In the genomic region with DNA sequence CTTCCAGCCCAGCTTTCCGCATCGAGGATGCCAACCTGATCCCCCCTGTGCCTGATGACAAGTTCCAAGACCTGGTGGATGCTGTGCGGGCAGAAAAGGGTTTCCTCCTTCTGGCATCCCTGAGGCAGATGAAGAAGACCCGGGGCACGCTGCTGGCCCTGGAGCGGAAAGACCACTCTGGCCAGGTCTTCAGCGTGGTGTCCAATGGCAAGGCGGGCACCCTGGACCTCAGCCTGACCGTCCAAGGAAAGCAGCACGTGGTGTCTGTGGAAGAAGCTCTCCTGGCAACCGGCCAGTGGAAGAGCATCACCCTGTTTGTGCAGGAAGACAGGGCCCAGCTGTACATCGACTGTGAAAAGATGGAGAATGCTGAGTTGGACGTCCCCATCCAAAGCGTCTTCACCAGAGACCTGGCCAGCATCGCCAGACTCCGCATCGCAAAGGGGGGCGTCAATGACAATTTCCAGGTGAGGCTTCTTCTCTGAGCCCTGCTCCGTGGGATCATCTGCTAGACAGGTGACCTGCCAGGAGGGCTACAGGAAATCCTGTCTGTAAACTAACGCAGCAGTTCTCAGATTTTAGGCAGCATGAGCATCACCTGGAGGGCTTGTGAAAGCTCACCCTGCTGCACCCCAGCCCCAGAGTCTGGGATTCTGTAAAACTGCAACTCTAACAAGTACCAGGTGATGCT, we compare ENCODE assay signal across 9 cellular contexts. TPM values are rescaled to one million over a fixed set of nuclear protein-coding genes. Genes with fewer than 3 reads are reported as not detected.
A peak's percentile ranks its signal among the peaks of the same experiment; 100 is the strongest.
DNase-seq lines count a peak whose midpoint lies in the region; ATAC-seq and TF ChIP-seq lines count a peak whose summit lies in the region.
"Had no signal": no experiment of that assay in that cellular context is flagged by ENCODE, and none has a peak within 500 bp of the region (broad histone marks: within the 10 kb centered on the region; RNA-seq: fewer than 3 reads in every experiment).

No MANE protein-coding gene starts in this region.

- no peaks in the 10 kb centered on the region for H3K9me3 Mint-ChIP-seq in endodermal cell
- H3K9me3 Mint-ChIP-seq in activated CD4-positive, alpha-beta T cell treated with anti-CD3 and anti-CD28 coated beads for 36 hours (ENCODE audit: low read depth): no peaks in the 10 kb centered on the region

- no peaks in the 10 kb centered on the region for H3K27me3 ChIP-seq in endodermal cell (ENCODE audit: control insufficient read depth, insufficient read depth, low read length, poor library complexity, severe bottlenecking)
- no peaks in the 10 kb centered on the region for H3K27me3 ChIP-seq in lung (ENCODE audit: control insufficient read depth, insufficient read depth)
- H3K27me3 ChIP-seq in tibial artery: no peaks in the 10 kb centered on the region

- intact Hi-C loops in tibial artery (cut with DNase I; ENCODE audit: low total_unique reads): loop anchor here (1.0 to 10.0 kb wide), 4 partner anchors 172 to 874 kb away; no protein-coding TSS in a partner anchor
- intact Hi-C loops in activated CD4-positive, alpha-beta T cell treated with anti-CD3 and anti-CD28 coated beads for 36 hours (cut with DNase I, micrococcal nuclease): loop anchor here (2.0 to 5.0 kb wide), 7 partner anchors 105 to 875 kb away; no protein-coding TSS in a partner anchor

- peaks cover 21% of the 10 kb centered on the region for H3K4me1 Mint-ChIP-seq in endodermal cell
- peaks cover 13% of the 10 kb centered on the region for H3K4me1 Mint-ChIP-seq in activated CD4-positive, alpha-beta T cell treated with anti-CD3 and anti-CD28 coated beads for 36 hours

- CTCF ChIA-PET in activated CD4-positive, alpha-beta T cell treated with anti-CD3 and anti-CD28 coated beads for 36 hours (lab: Charles Lee): interaction anchor here (0.6 to 3.8 kb wide), 13 partner anchors 9 to 1204 kb away, joined by 3 to 37 read pairs (median 3); no protein-coding TSS in a partner anchor

- H3K4me1 ChIP-seq in endodermal cell (ENCODE audit: control insufficient read depth, insufficient read depth, low read length) (peaks cover 3% of the 10 kb centered on the region), lung (ENCODE audit: control insufficient read depth in 2 of 2, insufficient read depth in 2 of 2, low read length in 2 of 2) (peaks cover 0 to 4% of the 10 kb centered on the region in 2 donors), tibial artery (peaks cover 0 to 70% (median 31%) of the 10 kb centered on the region in 4 donors)

- H3K27ac Mint-ChIP-seq in endodermal cell: no peak overlapping the region
- no peak overlapping the region for H3K27ac Mint-ChIP-seq in activated CD4-positive, alpha-beta T cell treated with anti-CD3 and anti-CD28 coated beads for 36 hours

- H3K27me3 Mint-ChIP-seq in endodermal cell (ENCODE audit: insufficient read depth): peaks cover 25% of the 10 kb centered on the region
- H3K27me3 Mint-ChIP-seq in activated CD4-positive, alpha-beta T cell treated with anti-CD3 and anti-CD28 coated beads for 36 hours: peaks cover 49% of the 10 kb centered on the region

- H3K4me3 ChIP-seq in endodermal cell (ENCODE audit: low read length): peak overlapping the region; percentile 84
- peak overlapping the region; percentile 51 for H3K4me3 ChIP-seq in lung
- H3K4me3 ChIP-seq in tibial artery: peak overlapping the region; percentile 69

- POLR2A ChIA-PET in activated CD4-positive, alpha-beta T cell treated with anti-CD3 and anti-CD28 coated beads for 36 hours (lab: Charles Lee): no interaction called here

- H3K27ac ChIP-seq in endodermal cell (ENCODE audit: low read depth, low read length): no peak overlapping the region
- peak overlapping the region in 1 of 2 donors; percentile 94 for H3K27ac ChIP-seq in lung (ENCODE audit: low read depth in 1 of 2, low read length in 1 of 2)
- H3K27ac ChIP-seq in tibial artery: peak overlapping the region; percentile 77 to 92

- WGBS in endodermal cell (ENCODE audit: insufficient coverage in 1 of 2, insufficient read length in 1 of 2), 2 experiments: 91 to 93% methylated on average over 19 to 20 of the region's 20 CpGs
- whole genome bisulfite sequencing in lung, 2 donors: 66 to 81% methylated on average over 20 of the region's 20 CpGs

- no peak overlapping the region for H3K9ac ChIP-seq in endodermal cell (ENCODE audit: extremely low read depth, low read length, poor library complexity, severe bottlenecking)

- TF ChIP-seq CTCF in endodermal cell (conservative IDR thresholded peaks at IDR 0.05): no peak
- no peak for TF ChIP-seq CTCF in lung (IDR thresholded peaks at IDR 0.05; ENCODE audit: control extremely low read depth, extremely low read depth)
- TF ChIP-seq CTCF in tibial artery (IDR thresholded peaks at IDR 0.05): no peak

- H3K36me3 ChIP-seq in endodermal cell (ENCODE audit: control insufficient read depth, insufficient read depth, low read length): peaks cover 45% of the 10 kb centered on the region
- H3K36me3 ChIP-seq in lung (ENCODE audit: control insufficient read depth in 2 of 2, insufficient read depth in 2 of 2, low read length in 2 of 2): peaks cover 17 to 19% of the 10 kb centered on the region in 2 donors
- H3K36me3 ChIP-seq in tibial artery: peaks cover 38 to 57% (median 50%) of the 10 kb centered on the region in 3 donors

- peak; percentile 75 for DNase-seq in RPMI7951 (ENCODE audit: low read depth)
- peak; percentile 50 for DNase-seq in endodermal cell
- DNase-seq in lung (ENCODE audit: low spot score): no peak
- no peak for DNase-seq in tibial artery
- DNase-seq in NCI-H1105 treated with DMSO at 0.1 percent for 48 hours (lab: John Stamatoyannopoulos, UW): no peak
- DNase-seq in activated CD4-positive, alpha-beta T cell treated with anti-CD3 and anti-CD28 coated beads for 36 hours: no peak
- DNase-seq in NCI-H510A treated with DMSO at 0.1 percent for 48 hours (lab: John Stamatoyannopoulos, UW): no peak
- DNase-seq: stimulated activated naive CD4-positive, alpha-beta T cell had no signal

- H3K4me3 Mint-ChIP-seq in endodermal cell: peak overlapping the region; percentile 65
- H3K4me3 Mint-ChIP-seq in activated CD4-positive, alpha-beta T cell treated with anti-CD3 and anti-CD28 coated beads for 36 hours: no peak overlapping the region

- ATAC-seq in lung (ENCODE audit: insufficient read depth, low FRiP score) (no peak), HG02870 (IDR thresholded peaks at IDR 0.05; ENCODE audit: unreplicated experiment) (no peak)
- no peak for ATAC-seq in activated CD4-positive, alpha-beta T cell treated with anti-CD3 and anti-CD28 coated beads for 36 hours

- peaks cover 14% of the 10 kb centered on the region for H3K36me3 Mint-ChIP-seq in endodermal cell (ENCODE audit: low read depth)
- H3K36me3 Mint-ChIP-seq in activated CD4-positive, alpha-beta T cell treated with anti-CD3 and anti-CD28 coated beads for 36 hours (ENCODE audit: low read depth): no peaks in the 10 kb centered on the region

- H3K9me3 ChIP-seq in endodermal cell (ENCODE audit: control insufficient read depth, low read length) (no peaks in the 10 kb centered on the region), lung (ENCODE audit: control insufficient read depth in 2 of 2, insufficient read depth in 1 of 2, low read length in 1 of 2) (no peaks in the 10 kb centered on the region), tibial artery (no peaks in the 10 kb centered on the region)

RNA-seq across cellular contexts. Expression of a gene that starts 1.6 kb away (rescaled TPM):
- total RNA-seq in RPMI7951 (2014; rRNA removed; shearing (Covaris generic)): 593 and 598 TPM in 2 replicates
- total RNA-seq in endodermal cell (10 to 100 TPM; 13.9 to 16.5 TPM), lung (100 to 1,000 TPM; 174 to 477 TPM)
- 27.0 TPM for polyA plus RNA-seq in endodermal cell (2013, experiment 1 of 2)
- polyA plus RNA-seq in endodermal cell (2013, experiment 2 of 2): 28.3 TPM
- polyA plus RNA-seq in lung: 100 to 1,000 TPM in 1 of 2 donors, 10 to 100 TPM in 1; 35.3 to 544 TPM
- total RNA-seq in activated CD4-positive, alpha-beta T cell treated with anti-CD3 and anti-CD28 coated beads for 36 hours: under 1 TPM; 0.23 to 0.57 TPM

Comparison
In these comparisons a context has a peak if more than half of its experiments do, and no peak if none do; other contexts are left out.
1. DNase-seq: peak in RPMI7951 (single experiment) and endodermal cell (single experiment); none in lung (single experiment), tibial artery (0 of 2), NCI-H1105 treated with DMSO at 0.1 percent for 48 hours (single experiment), activated CD4-positive, alpha-beta T cell treated with anti-CD3 and anti-CD28 coated beads for 36 hours (single experiment) and NCI-H510A treated with DMSO at 0.1 percent for 48 hours (single experiment).
2. RNA of a gene that starts 1.6 kb away (total RNA-seq): 593 to 598 TPM in RPMI7951 and 174 to 477 TPM in lung; 13.9 to 16.5 TPM in endodermal cell and 0.23 to 0.57 TPM in activated CD4-positive, alpha-beta T cell treated with anti-CD3 and anti-CD28 coated beads for 36 hours; every median in the first group is over 10 times any median in the second.
3. Peak in every context shown above with its lines, with median percentiles within 50 percentile points of each other: H3K4me3 ChIP-seq.